Comparison of ENCODE assay signal across 1 cellular context in the genomic region with DNA sequence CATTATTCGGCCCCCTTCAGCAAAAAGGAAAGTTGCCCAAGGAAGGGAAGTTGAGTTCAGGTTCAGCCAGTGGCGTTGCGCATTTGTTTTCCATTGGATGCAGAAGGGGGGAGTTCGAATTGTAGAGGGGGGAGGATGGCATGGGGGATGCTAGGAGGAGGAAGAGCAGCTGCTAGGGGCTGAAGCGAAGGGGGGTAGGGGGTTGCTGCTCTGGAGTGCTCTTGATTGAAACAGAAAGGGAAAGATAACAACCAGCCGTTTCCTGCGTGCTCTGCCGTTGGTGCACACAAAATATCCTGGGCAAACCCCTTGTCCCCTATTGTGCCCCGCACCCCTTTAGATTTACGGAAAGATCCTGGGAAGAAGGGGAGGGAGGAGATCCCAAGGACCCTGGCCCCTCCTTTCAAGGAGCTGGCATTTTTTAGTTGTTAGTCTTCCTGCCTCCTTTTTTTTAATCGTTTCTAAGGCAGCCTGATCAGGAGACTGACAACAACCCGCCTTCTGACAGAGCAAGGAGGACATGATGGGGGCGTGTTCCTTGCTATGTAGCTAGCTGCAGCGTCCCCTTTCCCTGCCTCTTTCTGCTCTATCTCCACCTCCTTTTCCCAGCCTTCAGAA.
TF ChIP-seq lines count a peak whose summit lies in the region.

No MANE protein-coding gene starts in this region.

TF ChIP-seq in HEK293, 187 proteins besides CTCF, POLR2A, EP300 and RAD21 (continued from another document):
- TF ChIP-seq, protein P1, sequence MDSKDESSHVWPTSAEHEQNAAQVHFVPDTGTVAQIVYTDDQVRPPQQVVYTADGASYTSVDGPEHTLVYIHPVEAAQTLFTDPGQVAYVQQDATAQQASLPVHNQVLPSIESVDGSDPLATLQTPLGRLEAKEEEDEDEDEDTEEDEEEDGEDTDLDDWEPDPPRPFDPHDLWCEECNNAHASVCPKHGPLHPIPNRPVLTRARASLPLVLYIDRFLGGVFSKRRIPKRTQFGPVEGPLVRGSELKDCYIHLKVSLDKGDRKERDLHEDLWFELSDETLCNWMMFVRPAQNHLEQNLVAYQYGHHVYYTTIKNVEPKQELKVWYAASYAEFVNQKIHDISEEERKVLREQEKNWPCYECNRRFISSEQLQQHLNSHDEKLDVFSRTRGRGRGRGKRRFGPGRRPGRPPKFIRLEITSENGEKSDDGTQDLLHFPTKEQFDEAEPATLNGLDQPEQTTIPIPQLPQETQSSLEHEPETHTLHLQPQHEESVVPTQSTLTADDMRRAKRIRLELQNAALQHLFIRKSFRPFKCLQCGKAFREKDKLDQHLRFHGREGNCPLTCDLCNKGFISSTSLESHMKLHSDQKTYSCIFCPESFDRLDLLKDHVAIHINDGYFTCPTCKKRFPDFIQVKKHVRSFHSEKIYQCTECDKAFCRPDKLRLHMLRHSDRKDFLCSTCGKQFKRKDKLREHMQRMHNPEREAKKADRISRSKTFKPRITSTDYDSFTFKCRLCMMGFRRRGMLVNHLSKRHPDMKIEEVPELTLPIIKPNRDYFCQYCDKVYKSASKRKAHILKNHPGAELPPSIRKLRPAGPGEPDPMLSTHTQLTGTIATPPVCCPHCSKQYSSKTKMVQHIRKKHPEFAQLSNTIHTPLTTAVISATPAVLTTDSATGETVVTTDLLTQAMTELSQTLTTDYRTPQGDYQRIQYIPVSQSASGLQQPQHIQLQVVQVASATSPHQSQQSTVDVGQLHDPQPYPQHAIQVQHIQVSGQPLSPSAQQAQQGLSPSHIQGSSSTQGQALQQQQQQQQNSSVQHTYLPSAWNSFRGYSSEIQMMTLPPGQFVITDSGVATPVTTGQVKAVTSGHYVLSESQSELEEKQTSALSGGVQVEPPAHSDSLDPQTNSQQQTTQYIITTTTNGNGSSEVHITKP (tag by site-specific recombination; IDR thresholded peaks at IDR 0.05): 0 out of 2 replicates have a peak, but pooled peaks have one; percentile 21
